In the genomic region with DNA sequence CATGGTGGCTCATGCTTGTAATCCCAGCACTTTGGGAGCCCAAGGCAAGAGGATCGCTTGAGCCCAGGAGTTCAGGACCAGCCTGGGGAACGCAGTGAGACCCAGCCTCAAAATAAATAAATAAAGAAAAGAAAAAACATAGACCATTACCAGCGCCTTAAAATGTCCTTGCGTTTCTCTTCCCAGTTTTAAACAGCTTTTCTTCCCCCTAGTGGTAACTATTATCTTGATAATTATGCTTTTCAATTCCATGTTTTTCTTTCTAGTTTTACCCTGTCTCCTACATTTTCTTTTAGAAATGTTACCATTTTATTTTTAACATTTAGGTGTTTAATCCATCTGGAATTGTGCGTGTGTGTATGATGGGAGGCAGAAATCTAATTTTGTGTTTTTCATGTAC, we compare ENCODE assay signal across 11 cellular contexts. TPM values are rescaled to one million over a fixed set of nuclear protein-coding genes. Genes with fewer than 3 reads are reported as not detected.
DNase-seq lines count a peak whose midpoint lies in the region; TF ChIP-seq lines count a peak whose summit lies in the region.
"Had no signal": no experiment of that assay in that cellular context is flagged by ENCODE, and none has a peak within 500 bp of the region (broad histone marks: within the 10 kb centered on the region; RNA-seq: fewer than 3 reads in every experiment).

No MANE protein-coding gene starts in this region.

- H3K9me2 ChIP-seq in DOHH2 (replicated peaks; ENCODE audit: control insufficient read depth, low read length), result no peaks in the 10 kb centered on the region

- TF ChIP-seq POLR2A in prostate gland (IDR thresholded peaks at IDR 0.05), result no peak

- H3K9me3 Mint-ChIP-seq in activated CD4-positive, alpha-beta T cell treated with anti-CD3 and anti-CD28 coated beads, Interleukin-2, amount 10 ng/mL, durations not matched to agents 24 days and 14 days, result no peaks in the 10 kb centered on the region

- H3K4me2 ChIP-seq in DOHH2 (ENCODE audit: low read length), result no peak overlapping the region

- no peaks in the 10 kb centered on the region for H4K20me1 ChIP-seq in DOHH2 (ENCODE audit: control insufficient read depth, insufficient read depth, low read depth, low read length)

- H3K36me3 Mint-ChIP-seq in activated CD4-positive, alpha-beta T cell treated with anti-CD3 and anti-CD28 coated beads, Interleukin-2, amount 10 ng/mL, durations not matched to agents 24 days and 14 days (ENCODE audit: low read depth), result no peaks in the 10 kb centered on the region

- peaks cover 53% of the 10 kb centered on the region for H3K27me3 Mint-ChIP-seq in activated CD4-positive, alpha-beta T cell treated with anti-CD3 and anti-CD28 coated beads, Interleukin-2, amount 10 ng/mL, durations not matched to agents 24 days and 14 days

- DNase-seq in RKO (ENCODE audit: low spot score) (peak; percentile 5), fibroblast of villous mesenchyme (ENCODE audit: low read depth) (no peak), HT-29 (ENCODE audit: low spot score) (no peak), prostate gland (ENCODE audit: low spot score) (no peak), NCI-H1092 treated with DMSO at 0.1 percent for 48 hours (lab: John Stamatoyannopoulos, UW) (no peak)
- no peak for DNase-seq in activated CD4-positive, alpha-beta T cell treated with anti-CD3 and anti-CD28 coated beads, Interleukin-2, amount 10 ng/mL, durations not matched to agents 24 days and 14 days
- DNase-seq: activated naive CD4-positive, alpha-beta T cell treated with anti-CD3 and anti-CD28 coated beads, Interleukin-2, amount 50 U/mL, for 16 hours; effector CD4-positive, alpha-beta T cell; stimulated activated CD4-positive, alpha-beta T cell treated with anti-CD3 and anti-CD28 coated beads, Interleukin-1b, Interleukin-23, amount 100 ng/mL, for 48 hours had no signal

- H3F3A ChIP-seq in DOHH2 (ENCODE audit: control insufficient read depth, insufficient read depth), result no peaks in the 10 kb centered on the region

- H3K27ac ChIP-seq in 22Rv1, result no peak overlapping the region
- no peak overlapping the region for H3K27ac ChIP-seq in DOHH2 (ENCODE audit: low read depth, low read length)
- H3K27ac ChIP-seq in prostate gland, result no peak overlapping the region

- H3K27ac Mint-ChIP-seq in activated CD4-positive, alpha-beta T cell treated with anti-CD3 and anti-CD28 coated beads, Interleukin-2, amount 10 ng/mL, durations not matched to agents 24 days and 14 days, result no peak overlapping the region

- H3K4me3 Mint-ChIP-seq in activated CD4-positive, alpha-beta T cell treated with anti-CD3 and anti-CD28 coated beads, Interleukin-2, amount 10 ng/mL, durations not matched to agents 24 days and 14 days, result no peak overlapping the region

- H3K4me1 ChIP-seq in DOHH2 (ENCODE audit: control insufficient read depth, low read length), result no peaks in the 10 kb centered on the region
- no peaks in the 10 kb centered on the region for H3K4me1 ChIP-seq in prostate gland (replicated peaks)

- H3K4me3 ChIP-seq in DOHH2 (ENCODE audit: low read length) (no peak overlapping the region), fibroblast of villous mesenchyme (ENCODE audit: low read depth, low read length) (no peak overlapping the region), prostate gland (no peak overlapping the region)

- H3K36me3 ChIP-seq in DOHH2 (ENCODE audit: control insufficient read depth, low read length), result no peaks in the 10 kb centered on the region
- H3K36me3 ChIP-seq in prostate gland, result no peaks in the 10 kb centered on the region

- no peaks in the 10 kb centered on the region for H3K9me3 ChIP-seq in DOHH2 (ENCODE audit: control insufficient read depth, insufficient read depth, low read length)
- no peaks in the 10 kb centered on the region for H3K9me3 ChIP-seq in prostate gland

- H3K27me3 ChIP-seq in DOHH2 (ENCODE audit: control insufficient read depth, low read length), result peaks cover 20% of the 10 kb centered on the region
- H3K27me3 ChIP-seq in prostate gland (replicated peaks; ENCODE audit: insufficient read depth), result no peaks in the 10 kb centered on the region

- TF ChIP-seq CTCF in 22Rv1 (IDR thresholded peaks at IDR 0.05), result peak; percentile 34
- peak; percentile 48 for TF ChIP-seq CTCF in DOHH2 (IDR thresholded peaks at IDR 0.05; ENCODE audit: low read depth, low read length, poor library complexity, severe bottlenecking)
- peak; percentile 43 for TF ChIP-seq CTCF in fibroblast of villous mesenchyme (IDR thresholded peaks at IDR 0.05; ENCODE audit: insufficient read depth, low read depth, low read length)
- peak in 2 of 4 experiments; percentile 28 to 55 for TF ChIP-seq CTCF in prostate gland (IDR thresholded peaks at IDR 0.05)

- no peaks in the 10 kb centered on the region for H3K4me1 Mint-ChIP-seq in activated CD4-positive, alpha-beta T cell treated with anti-CD3 and anti-CD28 coated beads, Interleukin-2, amount 10 ng/mL, durations not matched to agents 24 days and 14 days

- H3K79me2 ChIP-seq in DOHH2 (ENCODE audit: control insufficient read depth, low read length), result no peaks in the 10 kb centered on the region

- intact Hi-C loops in prostate gland (cut with DNase I), result no loop called here
- intact Hi-C loops in activated CD4-positive, alpha-beta T cell treated with anti-CD3 and anti-CD28 coated beads, Interleukin-2, amount 10 ng/mL, durations not matched to agents 24 days and 14 days (cut with micrococcal nuclease), result no loop called here

- WGBS in prostate gland, result 36% methylated on average over 5 of the region's 5 CpGs

RNA-seq across cellular contexts. Expression of a gene that starts 24.4 kb away (rescaled TPM):
- total RNA-seq in fibroblast of villous mesenchyme, result under 0.01 and 0.32 TPM in 2 replicates
- total RNA-seq in HT-29 (2014; rRNA removed; shearing (Covaris generic)), result under 0.01 TPM in 1 of 2 replicates, not detected in the other
- 1 to 10 TPM in 1 of 2 donors, under 1 TPM in 1; 0.36 to 3.6 TPM for total RNA-seq in prostate gland
- total RNA-seq in activated CD4-positive, alpha-beta T cell treated with anti-CD3 and anti-CD28 coated beads, Interleukin-2, amount 10 ng/mL, durations not matched to agents 24 days and 14 days, result 0.02 TPM in 1 of 2 replicates, not detected in the other

RNA-seq across cellular contexts. Expression of a gene that starts 36.6 kb away (rescaled TPM):
- 110 and 154 TPM in 2 replicates for total RNA-seq in fibroblast of villous mesenchyme
- 65.1 and 65.2 TPM in 2 replicates for total RNA-seq in HT-29 (2014; rRNA removed; shearing (Covaris generic))
- total RNA-seq in prostate gland, result 100 to 1,000 TPM in 1 of 2 donors, 10 to 100 TPM in 1; 93.7 to 176 TPM
- total RNA-seq in activated CD4-positive, alpha-beta T cell treated with anti-CD3 and anti-CD28 coated beads, Interleukin-2, amount 10 ng/mL, durations not matched to agents 24 days and 14 days, result 124 and 127 TPM in 2 replicates
